8 cellular contexts compared by ENCODE assay signal in genomic region chr18:62523631-62524442, GRCh38. TPM values are rescaled to one million over a fixed set of nuclear protein-coding genes. Genes with fewer than 3 reads are reported as not detected.
DNase-seq lines count a peak whose midpoint lies in the region; ATAC-seq and TF ChIP-seq lines count a peak whose summit lies in the region.

No MANE protein-coding gene starts in this region.

- H3K27me3 ChIP-seq in BE2C (peaks cover 27% of the 10 kb centered on the region), NT2/D1 (ENCODE audit: insufficient read depth, insufficient read length) (peaks cover 28% of the 10 kb centered on the region)

- H3K9me3 ChIP-seq in BE2C = no peaks in the 10 kb centered on the region
- no peaks in the 10 kb centered on the region for H3K9me3 ChIP-seq in HEK293 (ENCODE audit: control insufficient read depth, insufficient read depth, low read depth, low read length)
- no peaks in the 10 kb centered on the region for H3K9me3 ChIP-seq in NT2/D1 (ENCODE audit: insufficient read depth, low read length)

- H3K4me1 Mint-ChIP-seq in activated T-cell treated with anti-CD3 and anti-CD28 coated beads, Interleukin-2, amount 50 U/mL, for 72 hours (ENCODE audit: low read depth) = peaks cover 36% of the 10 kb centered on the region
- H3K4me1 Mint-ChIP-seq in naive B cell = peaks cover 14 to 38% (median 30%) of the 10 kb centered on the region in 3 donors
- peaks cover 41% of the 10 kb centered on the region for H3K4me1 Mint-ChIP-seq in stimulated activated naive CD8-positive, alpha-beta T cell treated with anti-CD3 and anti-CD28 coated beads, Interleukin-15, Interleukin-2, amounts not matched to agents 100 ng/mL and 50 ng/mL, for 24 hours (ENCODE audit: low read depth)

- peaks cover 10 to 11% of the 10 kb centered on the region in 2 donors for H3K36me3 Mint-ChIP-seq in activated T-cell treated with anti-CD3 and anti-CD28 coated beads, Interleukin-2, amount 50 U/mL, for 72 hours (ENCODE audit: insufficient read depth in 2 of 2)
- H3K36me3 Mint-ChIP-seq in naive B cell = no peaks in the 10 kb centered on the region
- H3K36me3 Mint-ChIP-seq in stimulated activated naive CD8-positive, alpha-beta T cell treated with anti-CD3 and anti-CD28 coated beads, Interleukin-15, Interleukin-2, amounts not matched to agents 100 ng/mL and 50 ng/mL, for 24 hours (ENCODE audit: low read depth) = peaks cover 14% of the 10 kb centered on the region

- peak overlapping the region; percentile 97 for H3K27ac ChIP-seq in HEK293 (ENCODE audit: extremely low read depth, low read depth, low read length)

- H3K4me1 ChIP-seq in BE2C (no peaks in the 10 kb centered on the region), HEK293 (ENCODE audit: control insufficient read depth, insufficient read depth, low read length) (peaks cover 15% of the 10 kb centered on the region), NT2/D1 (ENCODE audit: insufficient read depth, insufficient read length) (peaks cover 2% of the 10 kb centered on the region)

- DNase-seq in BE2C (peak; percentile 25), NT2/D1 (ENCODE audit: low read depth, low spot score) (no peak), naive B cell (peak; percentile 52)
- DNase-seq in activated T-cell treated with anti-CD3 and anti-CD28 coated beads, Interleukin-2, amount 50 U/mL, for 72 hours = peak; percentile 69

- ATAC-seq in activated T-cell treated with anti-CD3 and anti-CD28 coated beads, Interleukin-2, amount 50 U/mL, for 72 hours (replicated peaks in 1 of 2) = peak; percentile 12 to 26
- peak; percentile 21 for ATAC-seq in esophagus mucosa
- peak; percentile 10 to 13 for ATAC-seq in naive B cell (ENCODE audit: low read depth in 2 of 2)
- no peak for ATAC-seq in HG03571 (IDR thresholded peaks at IDR 0.05; ENCODE audit: unreplicated experiment)

- no peaks in the 10 kb centered on the region for H3K36me3 ChIP-seq in BE2C
- H3K36me3 ChIP-seq in HEK293 (ENCODE audit: control insufficient read depth in 2 of 2, insufficient read depth in 1 of 2, low read length in 2 of 2) = no peaks in the 10 kb centered on the region
- no peaks in the 10 kb centered on the region for H3K36me3 ChIP-seq in NT2/D1 (ENCODE audit: insufficient read depth, insufficient read length, low read length)

- H3K27ac Mint-ChIP-seq in activated T-cell treated with anti-CD3 and anti-CD28 coated beads, Interleukin-2, amount 50 U/mL, for 72 hours = peak overlapping the region; percentile 82
- H3K27ac Mint-ChIP-seq in naive B cell = peak overlapping the region in 5 of 6 donors; percentile 47 to 97 (median 90)
- H3K27ac Mint-ChIP-seq in stimulated activated naive CD8-positive, alpha-beta T cell treated with anti-CD3 and anti-CD28 coated beads, Interleukin-15, Interleukin-2, amounts not matched to agents 100 ng/mL and 50 ng/mL, for 24 hours = peak overlapping the region; percentile 79

- no peaks in the 10 kb centered on the region for H3K9me3 Mint-ChIP-seq in activated T-cell treated with anti-CD3 and anti-CD28 coated beads, Interleukin-2, amount 50 U/mL, for 72 hours
- no peaks in the 10 kb centered on the region for H3K9me3 Mint-ChIP-seq in naive B cell
- no peaks in the 10 kb centered on the region for H3K9me3 Mint-ChIP-seq in stimulated activated naive CD8-positive, alpha-beta T cell treated with anti-CD3 and anti-CD28 coated beads, Interleukin-15, Interleukin-2, amounts not matched to agents 100 ng/mL and 50 ng/mL, for 24 hours

- POLR2A ChIA-PET in HEK293 (lab: Yijun Ruan, JAX) = interaction anchor here (0.7 to 2.0 kb wide), 5 partner anchors 19 to 191 kb away, joined by 3 to 12 read pairs (median 3); no protein-coding TSS in a partner anchor

- H3K4me3 ChIP-seq in BE2C (ENCODE audit: low read depth, low read length) (peak overlapping the region; percentile 59), HEK293 (ENCODE audit: low read depth, low read length) (peak overlapping the region; percentile 62), NT2/D1 (ENCODE audit: insufficient read length, low read depth) (peak overlapping the region; percentile 75)

- peak overlapping the region; percentile 99 to 100 for H3K4me3 Mint-ChIP-seq in activated T-cell treated with anti-CD3 and anti-CD28 coated beads, Interleukin-2, amount 50 U/mL, for 72 hours
- H3K4me3 Mint-ChIP-seq in naive B cell = peak overlapping the region; percentile 83 to 98 (median 94)
- H3K4me3 Mint-ChIP-seq in stimulated activated naive CD8-positive, alpha-beta T cell treated with anti-CD3 and anti-CD28 coated beads, Interleukin-15, Interleukin-2, amounts not matched to agents 100 ng/mL and 50 ng/mL, for 24 hours = peak overlapping the region; percentile 92

- CTCF ChIA-PET in HEK293 (lab: Yijun Ruan, JAX) = interaction anchor here (0.6 to 1.2 kb wide), 2 partner anchors 98 to 761 kb away, joined by 3 to 6 read pairs; no protein-coding TSS in a partner anchor

- peak overlapping the region; percentile 83 for H3K9ac ChIP-seq in NT2/D1 (ENCODE audit: insufficient read length, low read depth)

- TF ChIP-seq CTCF in BE2C (IDR thresholded peaks at IDR 0.05; ENCODE audit: low read depth, low read length) (no peak), HEK293 (tag by site-specific recombination; IDR thresholded peaks at IDR 0.05) (no peak; the same call in 1 of the 2 replicates)

- no peaks in the 10 kb centered on the region for H3K27me3 Mint-ChIP-seq in activated T-cell treated with anti-CD3 and anti-CD28 coated beads, Interleukin-2, amount 50 U/mL, for 72 hours (ENCODE audit: low read depth)
- no peaks in the 10 kb centered on the region for H3K27me3 Mint-ChIP-seq in naive B cell
- no peaks in the 10 kb centered on the region for H3K27me3 Mint-ChIP-seq in stimulated activated naive CD8-positive, alpha-beta T cell treated with anti-CD3 and anti-CD28 coated beads, Interleukin-15, Interleukin-2, amounts not matched to agents 100 ng/mL and 50 ng/mL, for 24 hours

TF ChIP-seq in HEK293, 187 proteins besides CTCF, POLR2A, EP300 and RAD21 (continues in another document):
- TF ChIP-seq ZNF658 (tag by site-specific recombination; IDR thresholded peaks at IDR 0.05) (no peak), ZEB2 (tag by site-specific recombination; IDR thresholded peaks at IDR 0.05) (peak; percentile 51), INSM2 (tag by site-specific recombination; IDR thresholded peaks at IDR 0.05) (no peak), BCL11B (tag by site-specific recombination; IDR thresholded peaks at IDR 0.05; ENCODE audit: low read depth) (peak; percentile 73; the same call in 1 of the 2 replicates), YY2 (tag by site-specific recombination; IDR thresholded peaks at IDR 0.05) (no peak), ZBTB20 (tag by site-specific recombination; IDR thresholded peaks at IDR 0.05) (peak; percentile 73; the same call in 1 of the 2 replicates), ZBTB10 (tag by site-specific recombination; IDR thresholded peaks at IDR 0.05) (no peak; the same call in 1 of the 2 replicates), ZSCAN30 (tag by site-specific recombination; IDR thresholded peaks at IDR 0.05) (peak; percentile 73)

RNA-seq across cellular contexts. Expression of gene ZCCHC2, which starts 1.0 kb away (rescaled TPM):
- 3.7 TPM for polyA plus RNA-seq in BE2C (2012; ENCODE audit: insufficient read depth, insufficient read length, low read depth)
- 10 to 100 TPM; 38.7 to 42.6 TPM for total RNA-seq in activated T-cell treated with anti-CD3 and anti-CD28 coated beads, Interleukin-2, amount 50 U/mL, for 72 hours
- total RNA-seq in esophagus mucosa = 7.3 TPM
- 1 to 10 TPM in 5 of 6 donors, not detected in 1; 2.5 to 4.6 (median 2.8) TPM for polyA plus RNA-seq in naive B cell (ENCODE audit: low read depth in 6 of 6)
